ENCODE assay signal across 27 cellular contexts in genomic region chr4:122044496-122044895, GRCh38.
"Had no signal": no experiment of that assay in that cellular context is flagged by ENCODE, and none has a peak within 500 bp of the region (broad histone marks: within the 10 kb centered on the region; RNA-seq: fewer than 3 reads in every experiment).

No MANE protein-coding gene starts in this region.

- H3K36me3 ChIP-seq: ascending aorta had no signal

- H3K4me3 Mint-ChIP-seq: activated CD4-positive, alpha-beta T cell treated with anti-CD3 and anti-CD28 coated beads for 36 hours; activated CD8-positive, alpha-beta T cell treated with anti-CD3 and anti-CD28 coated beads for 36 hours; activated naive CD4-positive, alpha-beta T cell treated with anti-CD3 and anti-CD28 coated beads, Interleukin-2, amount 10 ng/mL, durations not matched to agents 7 days and 5 days; activated naive CD8-positive, alpha-beta T cell treated with anti-CD3 and anti-CD28 coated beads, Interleukin-2, amount 10 ng/mL, durations not matched to agents 7 days and 5 days; activated T-cell treated with anti-CD3 and anti-CD28 coated beads, Interleukin-2, amount 50 U/mL, for 72 hours; T-cell had no signal

- DNase-seq: activated CD4-positive, alpha-beta T cell treated with anti-CD3 and anti-CD28 coated beads for 36 hours; activated CD4-positive, CD25-positive, alpha-beta regulatory T cell; activated CD8-positive, alpha-beta memory T cell treated with anti-CD3 and anti-CD28 coated beads, Interleukin-2, amount 50 U/mL, for 4 hours; activated CD8-positive, alpha-beta T cell treated with anti-CD3 and anti-CD28 coated beads for 36 hours; activated gamma-delta T cell treated with Interleukin-2 at 50 U/mL for 16 hours; activated naive CD4-positive, alpha-beta T cell treated with anti-CD3 and anti-CD28 coated beads, Interleukin-2, amount 10 ng/mL, durations not matched to agents 7 days and 5 days; activated naive CD8-positive, alpha-beta T cell treated with anti-CD3 and anti-CD28 coated beads, Interleukin-2, amount 10 ng/mL, durations not matched to agents 7 days and 5 days; activated T-cell treated with anti-CD3 and anti-CD28 coated beads, Interleukin-2, amount 50 U/mL, for 72 hours; amniotic stem cell; body of pancreas; central memory CD4-positive, alpha-beta T cell; Karpas-422; NCI-H1092; NCI-H1417 treated with DMSO at 0.1 percent for 48 hours; NCI-H1694; NCI-H2029; NCI-H2107; NCI-H2171 treated with DMSO at 0.1 percent for 48 hours; NCI-H345; NCI-H510A treated with DMSO at 0.1 percent for 48 hours; PC-9; SHP77 treated with DMSO at 0.1 percent for 48 hours; T-cell; T-helper 2 cell; T1000 had no signal

- H3K9me3 Mint-ChIP-seq: activated CD8-positive, alpha-beta T cell treated with anti-CD3 and anti-CD28 coated beads for 36 hours; activated naive CD4-positive, alpha-beta T cell treated with anti-CD3 and anti-CD28 coated beads, Interleukin-2, amount 10 ng/mL, durations not matched to agents 7 days and 5 days; activated naive CD8-positive, alpha-beta T cell treated with anti-CD3 and anti-CD28 coated beads, Interleukin-2, amount 10 ng/mL, durations not matched to agents 7 days and 5 days; activated T-helper 2 cell treated with anti-CD3 and anti-CD28 coated beads, Interferon-gamma antibody, Interleukin-2, Interleukin-4, amounts not matched to agents 10 μg/mL and 5 μg/mL and 100 μg/mL, durations not matched to agents 14 hours and 24 hours and 36 hours had no signal

- H3K36me3 Mint-ChIP-seq: activated naive CD4-positive, alpha-beta T cell treated with anti-CD3 and anti-CD28 coated beads, Interleukin-2, amount 10 ng/mL, durations not matched to agents 7 days and 5 days; activated naive CD8-positive, alpha-beta T cell treated with anti-CD3 and anti-CD28 coated beads, Interleukin-2, amount 10 ng/mL, durations not matched to agents 7 days and 5 days; T-cell had no signal

- H3K9me3 ChIP-seq: ascending aorta, body of pancreas had no signal

- H3K4me3 ChIP-seq: ascending aorta, body of pancreas, PC-9 had no signal

- H3K27me3 Mint-ChIP-seq: activated naive CD4-positive, alpha-beta T cell treated with anti-CD3 and anti-CD28 coated beads, Interleukin-2, amount 10 ng/mL, durations not matched to agents 7 days and 5 days had no signal

- H3K4me1 Mint-ChIP-seq: activated CD4-positive, alpha-beta T cell treated with anti-CD3 and anti-CD28 coated beads for 36 hours; activated naive CD4-positive, alpha-beta T cell treated with anti-CD3 and anti-CD28 coated beads, Interleukin-2, amount 10 ng/mL, durations not matched to agents 7 days and 5 days; activated naive CD8-positive, alpha-beta T cell treated with anti-CD3 and anti-CD28 coated beads, Interleukin-2, amount 10 ng/mL, durations not matched to agents 7 days and 5 days had no signal

- H3K4me1 ChIP-seq: ascending aorta, body of pancreas had no signal

- H3K27me3 ChIP-seq: ascending aorta, body of pancreas had no signal

- H3K27ac Mint-ChIP-seq: activated CD4-positive, alpha-beta T cell treated with anti-CD3 and anti-CD28 coated beads for 36 hours; activated CD8-positive, alpha-beta T cell treated with anti-CD3 and anti-CD28 coated beads for 36 hours; activated naive CD4-positive, alpha-beta T cell treated with anti-CD3 and anti-CD28 coated beads, Interleukin-2, amount 10 ng/mL, durations not matched to agents 7 days and 5 days; activated naive CD8-positive, alpha-beta T cell treated with anti-CD3 and anti-CD28 coated beads, Interleukin-2, amount 10 ng/mL, durations not matched to agents 7 days and 5 days; activated T-cell treated with anti-CD3 and anti-CD28 coated beads, Interleukin-2, amount 50 U/mL, for 72 hours; activated T-helper 2 cell treated with anti-CD3 and anti-CD28 coated beads, Interferon-gamma antibody, Interleukin-2, Interleukin-4, amounts not matched to agents 10 μg/mL and 5 μg/mL and 100 μg/mL, durations not matched to agents 14 hours and 24 hours and 36 hours; T-cell had no signal
